ENCODE assay signal across 9 cellular contexts in the genomic region with DNA sequence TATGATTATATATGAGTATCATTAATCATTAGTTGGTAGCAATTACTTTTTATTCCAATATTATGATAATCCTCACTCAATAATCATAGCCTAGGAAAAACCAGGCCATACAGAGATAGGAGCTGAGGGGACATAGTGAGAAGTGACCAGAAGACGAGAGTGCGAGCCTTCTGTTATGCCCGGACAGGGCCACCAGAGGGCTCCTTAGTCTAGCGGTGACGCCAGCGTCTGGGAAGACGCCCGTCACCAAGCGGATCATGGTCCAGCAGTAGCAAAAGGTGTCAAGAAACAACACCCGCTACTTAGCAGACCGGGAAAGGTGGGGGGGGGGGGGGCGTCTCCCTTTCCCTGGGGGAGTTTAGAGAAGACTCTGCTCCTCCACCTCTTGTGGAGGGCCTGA. TPM values are rescaled to one million over a fixed set of nuclear protein-coding genes. Genes with fewer than 3 reads are reported as not detected.
A peak's percentile ranks its signal among the peaks of the same experiment; 100 is the strongest.
DNase-seq lines count a peak whose midpoint lies in the region; ATAC-seq, FAIRE-seq and TF ChIP-seq lines count a peak whose summit lies in the region.
"Not testable (repeated sequence)": the region's sequence is repeated elsewhere in the genome, so short reads cannot be mapped to it uniquely, and the experiment has no call there.
"Had no signal": no experiment of that assay in that cellular context is flagged by ENCODE, and none has a peak within 500 bp of the region (broad histone marks: within the 10 kb centered on the region; RNA-seq: fewer than 3 reads in every experiment).

No MANE protein-coding gene starts in this region.

- not testable (repeated sequence) for FAIRE-seq in A549 (lab: Jason Lieb, UNC)

- WGBS in A549 (ENCODE audit: missing lambda C conversion rate) = 5% methylated on average over 11 of the region's 12 CpGs

- H3K4me1 Mint-ChIP-seq in activated CD8-positive, alpha-beta T cell treated with anti-CD3 and anti-CD28 coated beads, Interleukin-2, amount 10 ng/mL, durations not matched to agents 7 days and 5 days (ENCODE audit: low read depth); brain; nephron: not testable (repeated sequence)

- intact Hi-C loops in Panc1 (cut with micrococcal nuclease; ENCODE audit: unreplicated experiment) = loop anchor here (5.0 kb wide), 1 partner anchor 124 kb away; no protein-coding TSS in a partner anchor
- intact Hi-C loops in cardiac septum (cut with DNase I) = not testable (repeated sequence)

- not testable (repeated sequence) for H3K4me1 ChIP-seq in A549; Panc1 (ENCODE audit: control insufficient read depth, insufficient read depth, low read length)

- TF ChIP-seq POLR2A in A549 (IDR thresholded peaks at IDR 0.05; ENCODE audit: low read length) = not testable (repeated sequence)

- in situ Hi-C loops in GM13976 (cut with MboI; ENCODE audit: low sequenced_read_pairs, unreplicated experiment); Panc1 (cut with HindIII; ENCODE audit: low pct_unique_long_range_greater_than_20kb, low sequenced_read_pairs): not testable (repeated sequence)

- DNase-seq in A549 (ENCODE audit: low read depth in 1 of 2, low spot score in 1 of 2) (peak in 1 of 2 experiments; percentile 53), cardiac septum (ENCODE audit: low spot score) (peak; percentile 79)
- DNase-seq in GM13976 (ENCODE audit: low spot score); Panc1 (ENCODE audit: low read depth, low spot score): not testable (repeated sequence)
- DNase-seq in activated CD8-positive, alpha-beta T cell treated with anti-CD3 and anti-CD28 coated beads, Interleukin-2, amount 10 ng/mL, durations not matched to agents 7 days and 5 days = peak; percentile 58
- DNase-seq in stimulated activated CD4-positive, alpha-beta T cell treated with anti-CD3 and anti-CD28 coated beads, TNF-alpha, amount 100 ng/mL, for 24 hours (ENCODE audit: low read depth in 3 of 3) = peak in 2 of 3 experiments; percentile 14 to 51

- H3K36me3 Mint-ChIP-seq in activated CD8-positive, alpha-beta T cell treated with anti-CD3 and anti-CD28 coated beads, Interleukin-2, amount 10 ng/mL, durations not matched to agents 7 days and 5 days (ENCODE audit: low read depth); brain; nephron (ENCODE audit: low read depth): not testable (repeated sequence)

- H3K27me3 ChIP-seq in Panc1 (ENCODE audit: control insufficient read depth, insufficient read depth, low read length) = not testable (repeated sequence)

- BruUV-seq in Panc1 (replicated peaks; lab: Mats Ljungman, UMichigan) = not testable (repeated sequence)

- not testable (repeated sequence) for H3K9me3 Mint-ChIP-seq in activated CD8-positive, alpha-beta T cell treated with anti-CD3 and anti-CD28 coated beads, Interleukin-2, amount 10 ng/mL, durations not matched to agents 7 days and 5 days (ENCODE audit: insufficient read depth); brain; nephron

- TF ChIP-seq EP300 in A549 (IDR thresholded peaks at IDR 0.05) = not testable (repeated sequence)

- H3K27ac Mint-ChIP-seq in activated CD8-positive, alpha-beta T cell treated with anti-CD3 and anti-CD28 coated beads, Interleukin-2, amount 10 ng/mL, durations not matched to agents 7 days and 5 days; brain; nephron: not testable (repeated sequence)

- H3K4me3 ChIP-seq in A549; Panc1 (ENCODE audit: low read depth in 2 of 2, low read length in 2 of 2): not testable (repeated sequence)

- ATAC-seq in A549 = 0 out of 6 replicates have a peak, but pooled peaks of 1 of the 2 experiments have one; percentile 45
- not testable (repeated sequence) for ATAC-seq in Panc1; activated CD8-positive, alpha-beta T cell treated with anti-CD3 and anti-CD28 coated beads, Interleukin-2, amount 10 ng/mL, durations not matched to agents 7 days and 5 days

- H3K27me3 Mint-ChIP-seq in activated CD8-positive, alpha-beta T cell treated with anti-CD3 and anti-CD28 coated beads, Interleukin-2, amount 10 ng/mL, durations not matched to agents 7 days and 5 days (ENCODE audit: low read depth) = peaks cover 12% of the 10 kb centered on the region
- H3K27me3 Mint-ChIP-seq in brain (peaks cover 23% of the 10 kb centered on the region), nephron (ENCODE audit: low read depth) (peaks cover 12% of the 10 kb centered on the region)

- not testable (repeated sequence) for H3K4me2 ChIP-seq in A549

- CTCF ChIA-PET in A549 (lab: Yijun Ruan, JAX); activated CD8-positive, alpha-beta T cell treated with anti-CD3 and anti-CD28 coated beads, Interleukin-2, amount 10 ng/mL, durations not matched to agents 7 days and 5 days (lab: Charles Lee): not testable (repeated sequence)
- CTCF ChIA-PET in Panc1 (lab: Charles Lee) = interaction anchor here (0.6 kb wide), 2 partner anchors 26 to 119 kb away, joined by 6 to 8 read pairs; no protein-coding TSS in a partner anchor

- TF ChIP-seq CTCF in A549 (IDR thresholded peaks at IDR 0.05) = peak; percentile 18; the same call in 1 of the 3 replicates
- peak; percentile 60 for TF ChIP-seq CTCF in GM13976 (IDR thresholded peaks at IDR 0.05; ENCODE audit: borderline replicate concordance, control extremely low read depth, extremely low read depth, insufficient read depth, missing control alignments)
- TF ChIP-seq CTCF in Panc1 (IDR thresholded peaks at IDR 0.05) = peak; percentile 84
- peak; percentile 69 to 80 for TF ChIP-seq CTCF in brain (conservative IDR thresholded peaks at IDR 0.05)
- TF ChIP-seq CTCF in nephron (IDR thresholded peaks at IDR 0.05; ENCODE audit: unreplicated experiment in 3 of 3) = peak; percentile 50 to 65 (median 64)

- POLR2A ChIA-PET in A549 (lab: Yijun Ruan, JAX); Panc1 (lab: Charles Lee); activated CD8-positive, alpha-beta T cell treated with anti-CD3 and anti-CD28 coated beads, Interleukin-2, amount 10 ng/mL, durations not matched to agents 7 days and 5 days (lab: Charles Lee): not testable (repeated sequence)

- H3K9me3 ChIP-seq in A549 = peaks cover 58% of the 10 kb centered on the region
- not testable (repeated sequence) for H3K9me3 ChIP-seq in Panc1 (ENCODE audit: control insufficient read depth, insufficient read depth, low read depth, low read length)

- TF ChIP-seq RAD21 in A549 (conservative IDR thresholded peaks at IDR 0.05 in 1 of 2, IDR thresholded peaks at IDR 0.05 in 1 of 2) = peak; percentile 18 to 62; a peak in 3 of 5 replicates

- H3K27ac ChIP-seq in A549; Panc1 (ENCODE audit: low read length): not testable (repeated sequence)

- not testable (repeated sequence) for H3K4me3 Mint-ChIP-seq in activated CD8-positive, alpha-beta T cell treated with anti-CD3 and anti-CD28 coated beads, Interleukin-2, amount 10 ng/mL, durations not matched to agents 7 days and 5 days; brain; nephron

- H3K36me3 ChIP-seq in Panc1 (ENCODE audit: control insufficient read depth, insufficient read depth, low read length) = not testable (repeated sequence)

RNA-seq across cellular contexts. Expression of gene ZNF892, which starts 14.4 kb away (rescaled TPM):
- polyA plus RNA-seq in A549 (2011; rRNA removed) (1.8 and 2.1 TPM in 2 replicates), A549 (2017; fragmentation: RNase III; extraction: RNeasy Plus Mini Kit Qiagen cat#74134 plus additional on column Dnase treatment) (0.72 to 0.84 TPM (median 0.79 TPM) in 3 replicates), brain (ENCODE audit: insufficient read depth, low read depth, low replicate concordance) (2.1 TPM)
- polyA plus RNA-seq in A549 (2012; cell fraction: cytosol; rRNA removed) = 0.29 and 0.34 TPM in 2 replicates
- 0.17 and 0.23 TPM in 2 replicates for polyA plus RNA-seq in A549 (2012; cell fraction: nucleus; rRNA removed)
- polyA minus RNA-seq in A549 (2011; rRNA and poly(A)+ RNA removed) = 4.2 and 4.4 TPM in 2 replicates
- total RNA-seq in Panc1 (2021; ENCODE audit: unreplicated experiment) (8.1 TPM), cardiac septum (4.8 TPM)
- polyA plus RNA-seq in Panc1 (2012; ENCODE audit: insufficient read length) = 2.6 TPM
- 1 to 10 TPM; 3.8 to 3.9 TPM for total RNA-seq in activated CD8-positive, alpha-beta T cell treated with anti-CD3 and anti-CD28 coated beads, Interleukin-2, amount 10 ng/mL, durations not matched to agents 7 days and 5 days
- total RNA-seq: A172 had no signal

RNA-seq across cellular contexts. Expression of gene ZNF2, which starts 27.3 kb away (rescaled TPM):
- polyA plus RNA-seq in A549 (2011; rRNA removed) (4.6 and 5.5 TPM in 2 replicates), A549 (2017; fragmentation: RNase III; extraction: RNeasy Plus Mini Kit Qiagen cat#74134 plus additional on column Dnase treatment) (3.7 to 4.3 TPM (median 4.2 TPM) in 3 replicates), brain (ENCODE audit: insufficient read depth, low read depth, low replicate concordance) (2.8 TPM)
- polyA plus RNA-seq in A549 (2012; cell fraction: cytosol; rRNA removed) = 1.5 TPM in 2 replicates
- 1.3 and 1.6 TPM in 2 replicates for polyA plus RNA-seq in A549 (2012; cell fraction: nucleus; rRNA removed)
- polyA minus RNA-seq in A549 (2011; rRNA and poly(A)+ RNA removed) = 10.2 and 10.5 TPM in 2 replicates
- total RNA-seq in Panc1 (2021; ENCODE audit: unreplicated experiment) (5.6 TPM), cardiac septum (4.1 TPM)
- 4.4 TPM for polyA plus RNA-seq in Panc1 (2012; ENCODE audit: insufficient read length)
- 1 to 10 TPM; 4.5 to 5.0 TPM for total RNA-seq in activated CD8-positive, alpha-beta T cell treated with anti-CD3 and anti-CD28 coated beads, Interleukin-2, amount 10 ng/mL, durations not matched to agents 7 days and 5 days

RNA-seq across cellular contexts. Expression of gene ZNF514, which starts 33.2 kb away (rescaled TPM):
- polyA plus RNA-seq in A549 (2011; rRNA removed) (14.0 and 15.0 TPM in 2 replicates), A549 (2017; fragmentation: RNase III; extraction: RNeasy Plus Mini Kit Qiagen cat#74134 plus additional on column Dnase treatment) (10.6 to 12.8 TPM (median 11.2 TPM) in 3 replicates), brain (ENCODE audit: insufficient read depth, low read depth, low replicate concordance) (7.5 TPM)
- polyA plus RNA-seq in A549 (2012; cell fraction: cytosol; rRNA removed) = 5.7 and 5.8 TPM in 2 replicates
- 6.5 and 8.3 TPM in 2 replicates for polyA plus RNA-seq in A549 (2012; cell fraction: nucleus; rRNA removed)
- 7.8 and 9.5 TPM in 2 replicates for polyA minus RNA-seq in A549 (2011; rRNA and poly(A)+ RNA removed)
- total RNA-seq in Panc1 (2021; ENCODE audit: unreplicated experiment) (20.5 TPM), cardiac septum (14.7 TPM)
- 12.9 TPM for polyA plus RNA-seq in Panc1 (2012; ENCODE audit: insufficient read length)
- total RNA-seq in activated CD8-positive, alpha-beta T cell treated with anti-CD3 and anti-CD28 coated beads, Interleukin-2, amount 10 ng/mL, durations not matched to agents 7 days and 5 days = 10 to 100 TPM; 16.3 to 17.4 TPM

Comparison
In these comparisons a context has a peak if more than half of its experiments do, and no peak if none do; other contexts are left out.
1. CTCF ChIP-seq: peak in every context shown above with its lines; median percentile 84 in Panc1; 74 in brain; 64 in nephron; 60 in GM13976; 18 in A549.